8 cellular contexts compared by ENCODE assay signal in the genomic region with DNA sequence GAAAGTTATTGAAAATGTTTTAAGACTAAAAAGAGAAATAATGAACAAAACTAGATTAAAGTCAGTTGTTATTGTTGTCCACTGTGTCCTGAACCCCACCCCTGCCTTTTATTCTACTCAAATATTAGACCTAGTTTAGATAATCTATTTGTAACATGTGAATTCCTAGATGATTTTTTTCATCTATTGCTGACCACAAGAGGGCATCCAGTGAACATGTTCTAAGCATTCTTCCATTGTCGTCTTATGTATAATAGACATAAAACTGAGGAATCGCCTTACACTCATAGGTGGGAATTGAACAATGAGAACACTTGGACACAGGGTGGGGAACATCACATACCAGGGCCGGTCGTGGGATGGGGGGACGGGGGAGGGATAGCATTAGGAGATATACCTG. TPM values are rescaled to one million over a fixed set of nuclear protein-coding genes. Genes with fewer than 3 reads are reported as not detected.
DNase-seq lines count a peak whose midpoint lies in the region; ATAC-seq and TF ChIP-seq lines count a peak whose summit lies in the region.

No MANE protein-coding gene starts in this region.

- no peak overlapping the region for H3K27ac Mint-ChIP-seq in H9

- H3K4me2 ChIP-seq in H9 (ENCODE audit: insufficient read depth, insufficient read length, low read length), result no peak overlapping the region
- H3K4me2 ChIP-seq in hepatocyte, result no peak overlapping the region

- no peaks in the 10 kb centered on the region for H3K27me3 Mint-ChIP-seq in H9 (ENCODE audit: low read depth)

- no peak overlapping the region for H3K18ac ChIP-seq in H9 (ENCODE audit: insufficient read length, low read depth, low read length)

- no peak overlapping the region for H3K4me3 Mint-ChIP-seq in H9

- H3K79me2 ChIP-seq in H9 (ENCODE audit: insufficient read depth, low read length), result no peaks in the 10 kb centered on the region
- no peaks in the 10 kb centered on the region for H3K79me2 ChIP-seq in hepatocyte

- H2BK12ac ChIP-seq in H9 (ENCODE audit: insufficient read length, low read depth, low read length), result no peak overlapping the region

- no peaks in the 10 kb centered on the region for H3K4me1 Mint-ChIP-seq in H9

- no peak overlapping the region for H3K4ac ChIP-seq in H9 (ENCODE audit: low read depth, low read length)

- H3K23me2 ChIP-seq in H9 (ENCODE audit: insufficient read length, low read depth, low read length, poor library complexity, severe bottlenecking), result no peaks in the 10 kb centered on the region

- H4K20me1 ChIP-seq in H9 (ENCODE audit: control insufficient read depth, insufficient read depth, insufficient read length), result no peaks in the 10 kb centered on the region
- no peaks in the 10 kb centered on the region for H4K20me1 ChIP-seq in hepatocyte (ENCODE audit: insufficient read depth, poor library complexity, severe bottlenecking)

- no CpG with 5 or more reads among the region's 5 CpGs for WGBS in H9 (ENCODE audit: extremely low coverage, insufficient read length, low lambda C conversion rate)
- WGBS in hepatocyte (ENCODE audit: low lambda C conversion rate, missing lambda C conversion rate), result 82% methylated on average over 5 of the region's 5 CpGs
- 8 to 80% methylated on average over 2 to 3 of the region's 5 CpGs for WGBS in gastroesophageal sphincter (ENCODE audit: low coverage in 1 of 2), 2 donors

- H3K36me3 ChIP-seq in hepatocyte (replicated peaks; ENCODE audit: insufficient read depth, low read depth) (no peaks in the 10 kb centered on the region), gastroesophageal sphincter (peaks cover 0 to 28% of the 10 kb centered on the region in 2 donors)

- H4K8ac ChIP-seq in H9 (replicated peaks; ENCODE audit: insufficient read length, low read depth, low read length), result no peak overlapping the region

- no peak overlapping the region for H4K91ac ChIP-seq in H9 (ENCODE audit: insufficient read length, low read depth, low read length)

- DNase-seq in AG04450 (ENCODE audit: low read depth, low spot score), result no peak
- DNase-seq in H9, result no peak
- DNase-seq in SK-MEL-5 (ENCODE audit: low read depth, low spot score), result peak; percentile 42
- DNase-seq in hepatocyte (ENCODE audit: low spot score), result no peak
- no peak for DNase-seq in GOT3 (lab: John Stamatoyannopoulos, UW)
- no peak for DNase-seq in NCI-H146 (lab: John Stamatoyannopoulos, UW)

- H3K9me3 ChIP-seq in AG04450 (ENCODE audit: control insufficient read depth, insufficient read depth, low read length) (no peaks in the 10 kb centered on the region), H9 (ENCODE audit: control insufficient read depth, low read depth, low read length) (no peaks in the 10 kb centered on the region), hepatocyte (ENCODE audit: low read depth) (no peaks in the 10 kb centered on the region), gastroesophageal sphincter (no peaks in the 10 kb centered on the region)

- no peak overlapping the region for H3K4me3 ChIP-seq in AG04450 (ENCODE audit: low read depth, low read length)
- no peak overlapping the region for H3K4me3 ChIP-seq in hepatocyte
- no peak overlapping the region for H3K4me3 ChIP-seq in gastroesophageal sphincter

- no peak overlapping the region for H3K56ac ChIP-seq in H9 (ENCODE audit: insufficient read length, low read depth, low read length)

- no peak overlapping the region for H4K5ac ChIP-seq in H9 (ENCODE audit: insufficient read length, low read depth, low read length)

- no peak overlapping the region for H3K23ac ChIP-seq in H9 (ENCODE audit: insufficient read length, low read depth, low read length)

- in situ Hi-C loops in SK-MEL-5 (cut with HindIII; ENCODE audit: low pct_unique_long_range_greater_than_20kb, low sequenced_read_pairs), result no loop called here

- ATAC-seq in HG02763 (IDR thresholded peaks at IDR 0.05; ENCODE audit: unreplicated experiment) (no peak), gastroesophageal sphincter (no peak)

- H3K9me2 ChIP-seq in hepatocyte (replicated peaks; ENCODE audit: insufficient read depth), result no peaks in the 10 kb centered on the region

- H3K9me3 Mint-ChIP-seq in H9, result peaks cover 0 to 41% of the 10 kb centered on the region in 2 experiments; a peak in 2 of 5 replicates

- CTCF ChIA-PET in AG04450 (lab: Charles Lee), result interaction anchor here (0.7 to 1.9 kb wide), 7 partner anchors 9 to 458 kb away, joined by 3 to 17 read pairs (median 5); no protein-coding TSS in a partner anchor

- POLR2A ChIA-PET in AG04450 (lab: Yijun Ruan, JAX), result interaction anchor here (0.6 kb wide), 1 partner anchor 32 kb away, joined by 4 read pairs; no protein-coding TSS in a partner anchor

- H3K9ac ChIP-seq in H9 (ENCODE audit: extremely low read depth, insufficient read length, low read length), result no peak overlapping the region

- no peaks in the 10 kb centered on the region for H3K4me1 ChIP-seq in H9 (ENCODE audit: insufficient read depth, low read length)
- H3K4me1 ChIP-seq in hepatocyte (ENCODE audit: insufficient read depth), result no peaks in the 10 kb centered on the region
- H3K4me1 ChIP-seq in gastroesophageal sphincter, result no peaks in the 10 kb centered on the region

- TF ChIP-seq CTCF in AG04450 (IDR thresholded peaks at IDR 0.05; ENCODE audit: low read depth, low read length) (peak; percentile 45), H9 (conservative IDR thresholded peaks at IDR 0.05) (peak; percentile 39; the same call in 2 of the 3 replicates), hepatocyte (IDR thresholded peaks at IDR 0.05; ENCODE audit: poor library complexity) (peak; percentile 46), gastroesophageal sphincter (IDR thresholded peaks at IDR 0.05) (peak in 1 of 4 experiments; percentile 20)

- no peak overlapping the region for H3T11ph ChIP-seq in H9 (ENCODE audit: low read length)

- H2AK5ac ChIP-seq in H9 (ENCODE audit: insufficient read length, low read length), result no peak overlapping the region

- H3K27me3 ChIP-seq in AG04450 (ENCODE audit: control insufficient read depth, insufficient read depth, low read length) (no peaks in the 10 kb centered on the region), H9 (ENCODE audit: insufficient read depth, low read length) (no peaks in the 10 kb centered on the region), hepatocyte (no peaks in the 10 kb centered on the region), gastroesophageal sphincter (no peaks in the 10 kb centered on the region)

- H2BK20ac ChIP-seq in H9 (ENCODE audit: low read depth, low read length, poor library complexity, severe bottlenecking), result no peak overlapping the region

- no peak overlapping the region for H2BK15ac ChIP-seq in H9 (ENCODE audit: low read depth, low read length)

- H2AFZ ChIP-seq in H9 (ENCODE audit: low read length) (no peak overlapping the region), hepatocyte (no peak overlapping the region)

- H3K27ac ChIP-seq in AG04450 (ENCODE audit: low read depth, low read length), result no peak overlapping the region
- H3K27ac ChIP-seq in H9 (ENCODE audit: insufficient read length, low read depth, low read length), result no peak overlapping the region
- H3K27ac ChIP-seq in hepatocyte, result no peak overlapping the region
- H3K27ac ChIP-seq in gastroesophageal sphincter, result no peak overlapping the region

- no peak for TF ChIP-seq POLR2A in gastroesophageal sphincter (IDR thresholded peaks at IDR 0.05)

- no peak overlapping the region for H3K14ac ChIP-seq in H9 (ENCODE audit: insufficient read depth, low read length)

- H2BK120ac ChIP-seq in H9 (ENCODE audit: low read depth, low read length, poor library complexity, severe bottlenecking), result no peak overlapping the region

- no peaks in the 10 kb centered on the region for H3K79me1 ChIP-seq in H9 (ENCODE audit: insufficient read depth, low read depth, low read length, poor library complexity, severe bottlenecking)

- peaks cover 15 to 27% (median 20%) of the 10 kb centered on the region in 3 experiments; a peak in 6 of 7 replicates for H3K36me3 Mint-ChIP-seq in H9 (ENCODE audit: insufficient read depth in 1 of 3, low read depth in 3 of 3)

- TF ChIP-seq EP300 in gastroesophageal sphincter (IDR thresholded peaks at IDR 0.05), result no peak

- no peak overlapping the region for H2BK5ac ChIP-seq in H9 (ENCODE audit: insufficient read length, low read length)

RNA-seq across cellular contexts. Expression of a gene that starts 36.4 kb away (rescaled TPM):
- 25.5 and 32.8 TPM in 2 replicates for polyA plus RNA-seq in AG04450 (2011; rRNA removed)
- 8.1 and 11.3 TPM in 2 replicates for polyA minus RNA-seq in AG04450 (2011; rRNA and poly(A)+ RNA removed)
- 37.9 and 39.2 TPM in 2 replicates for total RNA-seq in H9 (2021)
- total RNA-seq in SK-MEL-5 (2014; rRNA removed; shearing (Covaris generic)), result 14.0 and 17.9 TPM in 2 replicates
- polyA plus RNA-seq in SK-MEL-5 (2015; cell fraction: cytosol; rRNA removed), result 51.1 and 51.9 TPM in 2 replicates
- polyA plus RNA-seq in SK-MEL-5 (2015; cell fraction: nucleus; rRNA removed), result 11.5 and 21.6 TPM in 2 replicates
- 6.5 and 6.8 TPM in 2 replicates for total RNA-seq in hepatocyte
- polyA plus RNA-seq in hepatocyte, result 14.0 and 17.6 TPM in 2 replicates
- total RNA-seq in gastroesophageal sphincter, result 10 to 100 TPM in 1 of 4 donors, 1 to 10 TPM in 3; 6.7 to 12.5 (median 7.2) TPM

RNA-seq across cellular contexts. Expression of a gene that starts 50.5 kb away (rescaled TPM):
- polyA plus RNA-seq in AG04450 (2011; rRNA removed) (15.1 and 16.1 TPM in 2 replicates), hepatocyte (14.1 and 15.8 TPM in 2 replicates)
- polyA minus RNA-seq in AG04450 (2011; rRNA and poly(A)+ RNA removed), result 9.4 and 18.9 TPM in 2 replicates
- total RNA-seq in H9 (2021) (38.8 and 42.8 TPM in 2 replicates), hepatocyte (20.8 and 23.5 TPM in 2 replicates), gastroesophageal sphincter (10 to 100 TPM in 3 of 4 donors, 1 to 10 TPM in 1; 8.9 to 15.3 (median 12.5) TPM)
- 29.4 and 35.2 TPM in 2 replicates for total RNA-seq in SK-MEL-5 (2014; rRNA removed; shearing (Covaris generic))
- 19.8 and 33.6 TPM in 2 replicates for polyA plus RNA-seq in SK-MEL-5 (2015; cell fraction: cytosol; rRNA removed)
- 35.2 and 36.3 TPM in 2 replicates for polyA plus RNA-seq in SK-MEL-5 (2015; cell fraction: nucleus; rRNA removed)
